Comparison of ENCODE assay signal across 8 cellular contexts in genomic region chr2:27369471-27370025, GRCh38. TPM values are rescaled to one million over a fixed set of nuclear protein-coding genes. Genes with fewer than 3 reads are reported as not detected.
DNase-seq lines count a peak whose midpoint lies in the region; ATAC-seq and TF ChIP-seq lines count a peak whose summit lies in the region.

No MANE protein-coding gene starts in this region.

- DNase-seq in NCI-H1105 (lab: John Stamatoyannopoulos, UW): peak; percentile 12
- no peak for DNase-seq in NCI-H1105 treated with DMSO at 0.1 percent for 48 hours (lab: John Stamatoyannopoulos, UW)
- peak; percentile 37 for DNase-seq in HFFc6
- peak; percentile 53 for DNase-seq in choroid plexus epithelial cell (ENCODE audit: low read depth)
- DNase-seq in left colon: peak in 1 of 2 donors; percentile 66
- no peak for DNase-seq in stimulated activated naive CD8-positive, alpha-beta T cell treated with anti-CD3 and anti-CD28 coated beads, Interleukin-15, amount 100 ng/mL, for 72 hours

- peak overlapping the region; percentile 78 for H3K9ac ChIP-seq in OCI-LY3 (ENCODE audit: low read length)

- H3K36me3 ChIP-seq in OCI-LY3 (replicated peaks; ENCODE audit: low read depth, low read length): peaks cover 28% of the 10 kb centered on the region

- H3K9me3 ChIP-seq in OCI-LY3 (ENCODE audit: insufficient read depth, low read length): no peaks in the 10 kb centered on the region

- peak overlapping the region; percentile 90 for H3K4me3 Mint-ChIP-seq in HFFc6
- H3K4me3 Mint-ChIP-seq in stimulated activated naive CD8-positive, alpha-beta T cell treated with anti-CD3 and anti-CD28 coated beads, Interleukin-15, amount 100 ng/mL, for 72 hours: peak overlapping the region; percentile 81 to 85

- ATAC-seq in left colon (peak; percentile 39), HG02938 (IDR thresholded peaks at IDR 0.05; ENCODE audit: unreplicated experiment) (no peak)
- no peak for ATAC-seq in stimulated activated naive CD8-positive, alpha-beta T cell treated with anti-CD3 and anti-CD28 coated beads, Interleukin-15, amount 100 ng/mL, for 72 hours

- peaks cover 43% of the 10 kb centered on the region for H3K79me2 ChIP-seq in OCI-LY3 (ENCODE audit: low read length)

- peaks cover 31% of the 10 kb centered on the region for H3K4me1 Mint-ChIP-seq in HFFc6 (ENCODE audit: low read depth)
- H3K4me1 Mint-ChIP-seq in stimulated activated naive CD8-positive, alpha-beta T cell treated with anti-CD3 and anti-CD28 coated beads, Interleukin-15, amount 100 ng/mL, for 72 hours: peaks cover 48% of the 10 kb centered on the region

- H3K4me1 ChIP-seq in OCI-LY3 (ENCODE audit: low read length): peaks cover 16% of the 10 kb centered on the region

- H3K27me3 ChIP-seq in OCI-LY3 (ENCODE audit: low read depth, low read length): no peaks in the 10 kb centered on the region

- TF ChIP-seq CTCF in HFFc6 (IDR thresholded peaks at IDR 0.05) (no peak), OCI-LY3 (IDR thresholded peaks at IDR 0.05; ENCODE audit: low read depth, low read length) (no peak), choroid plexus epithelial cell (conservative IDR thresholded peaks at IDR 0.05; ENCODE audit: low read depth, low read length) (peak; percentile 0)

- intact Hi-C loops in left colon (cut with DNase I, micrococcal nuclease): no loop called here

- peak overlapping the region; percentile 94 for H3K27ac Mint-ChIP-seq in HFFc6
- peak overlapping the region; percentile 93 to 94 for H3K27ac Mint-ChIP-seq in stimulated activated naive CD8-positive, alpha-beta T cell treated with anti-CD3 and anti-CD28 coated beads, Interleukin-15, amount 100 ng/mL, for 72 hours

- H3K36me3 Mint-ChIP-seq in HFFc6 (ENCODE audit: low read depth): peaks cover 52% of the 10 kb centered on the region

- peak overlapping the region; percentile 19 for H3K27ac ChIP-seq in OCI-LY3 (ENCODE audit: low read length)

- H3K4me3 ChIP-seq in OCI-LY3 (ENCODE audit: low read length): peak overlapping the region; percentile 93
- peak overlapping the region; percentile 99 for H3K4me3 ChIP-seq in choroid plexus epithelial cell (ENCODE audit: low read depth, low read length)

- H3K9me3 Mint-ChIP-seq in HFFc6: no peaks in the 10 kb centered on the region
- no peaks in the 10 kb centered on the region for H3K9me3 Mint-ChIP-seq in stimulated activated naive CD8-positive, alpha-beta T cell treated with anti-CD3 and anti-CD28 coated beads, Interleukin-15, amount 100 ng/mL, for 72 hours

- H3K4me2 ChIP-seq in OCI-LY3 (ENCODE audit: low read length): peak overlapping the region; percentile 96

- H4K20me1 ChIP-seq in OCI-LY3 (ENCODE audit: insufficient read depth, low read length): no peaks in the 10 kb centered on the region

- H3K27me3 Mint-ChIP-seq in HFFc6 (ENCODE audit: insufficient read depth): peaks cover 4% of the 10 kb centered on the region
- H3K27me3 Mint-ChIP-seq in stimulated activated naive CD8-positive, alpha-beta T cell treated with anti-CD3 and anti-CD28 coated beads, Interleukin-15, amount 100 ng/mL, for 72 hours: no peaks in the 10 kb centered on the region

- no peak overlapping the region; the same call in 1 of the 2 replicates for H2AFZ ChIP-seq in OCI-LY3 (ENCODE audit: low read depth, low read length)

RNA-seq across cellular contexts. Expression of gene EIF2B4, which starts 0.6 kb away (rescaled TPM):
- 10 to 100 TPM; 44.5 to 48.4 (median 45.8) TPM for total RNA-seq in HFFc6 (2021; fragmentation: NEBNext Ultra II Directional; extraction: Animal tissue kit (Norgen Biotek cat#: 25700))
- total RNA-seq in left colon: 10 to 100 TPM; 33.2 to 36.6 TPM

RNA-seq across cellular contexts. Expression of gene SNX17, which starts 0.9 kb away (rescaled TPM):
- total RNA-seq in HFFc6 (2021; fragmentation: NEBNext Ultra II Directional; extraction: Animal tissue kit (Norgen Biotek cat#: 25700)): 100 to 1,000 TPM; 140 to 160 (median 150) TPM
- total RNA-seq in left colon: 10 to 100 TPM; 85.2 to 85.5 TPM

RNA-seq across cellular contexts. Expression of gene ZNF513, which starts 11.0 kb away (rescaled TPM):
- 10 to 100 TPM; 11.9 to 15.3 (median 12.8) TPM for total RNA-seq in HFFc6 (2021; fragmentation: NEBNext Ultra II Directional; extraction: Animal tissue kit (Norgen Biotek cat#: 25700))
- 10 to 100 TPM; 24.9 to 27.4 TPM for total RNA-seq in left colon

RNA-seq across cellular contexts. Expression of gene GTF3C2, which starts 13.0 kb away (rescaled TPM):
- 10 to 100 TPM; 42.9 to 53.0 (median 48.4) TPM for total RNA-seq in HFFc6 (2021; fragmentation: NEBNext Ultra II Directional; extraction: Animal tissue kit (Norgen Biotek cat#: 25700))
- total RNA-seq in left colon: 10 to 100 TPM; 50.6 to 62.5 TPM

RNA-seq across cellular contexts. Expression of gene PPM1G, which starts 39.8 kb away (rescaled TPM):
- 10 to 100 TPM; 74.6 to 96.8 (median 87.8) TPM for total RNA-seq in HFFc6 (2021; fragmentation: NEBNext Ultra II Directional; extraction: Animal tissue kit (Norgen Biotek cat#: 25700))
- total RNA-seq in left colon: 10 to 100 TPM; 50.9 to 73.4 TPM

Comparison
In these comparisons a context has a peak if more than half of its experiments do, and no peak if none do; other contexts are left out.
1. DNase-seq: peak in NCI-H1105 (single experiment), HFFc6 (single experiment) and choroid plexus epithelial cell (single experiment); none in NCI-H1105 treated with DMSO at 0.1 percent for 48 hours (single experiment) and stimulated activated naive CD8-positive, alpha-beta T cell treated with anti-CD3 and anti-CD28 coated beads, Interleukin-15, amount 100 ng/mL, for 72 hours (0 of 2).